19 cellular contexts compared by ENCODE assay signal in the genomic region with DNA sequence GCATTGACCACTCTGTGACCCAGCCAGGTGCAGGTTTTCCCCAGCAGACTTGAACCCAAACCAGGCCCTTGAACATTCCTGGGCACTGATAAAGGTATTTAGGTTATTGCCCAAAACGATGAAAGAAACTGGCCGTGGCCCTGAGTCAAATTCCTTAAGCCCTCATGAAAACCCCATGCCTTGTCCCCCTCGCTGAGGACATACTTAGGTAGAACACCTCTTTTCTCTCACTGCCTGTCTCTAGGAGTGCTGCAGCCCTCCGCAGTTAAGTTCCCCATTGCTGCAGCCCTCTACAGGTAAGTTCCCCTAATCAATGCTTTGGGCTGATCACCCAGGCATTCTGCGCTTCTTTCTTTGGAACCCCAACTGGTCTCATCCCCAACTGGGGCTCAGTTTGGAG.
DNase-seq lines count a peak whose midpoint lies in the region; ATAC-seq and TF ChIP-seq lines count a peak whose summit lies in the region.
"Had no signal": no experiment of that assay in that cellular context is flagged by ENCODE, and none has a peak within 500 bp of the region (broad histone marks: within the 10 kb centered on the region; RNA-seq: fewer than 3 reads in every experiment).

No MANE protein-coding gene starts in this region.

- H3K36me3 ChIP-seq in testis (ENCODE audit: low read depth, missing control alignments) = no peaks in the 10 kb centered on the region
- H3K36me3 ChIP-seq: HAP-1 had no signal

- CTCF ChIA-PET in WTC11 (lab: Charles Lee) = interaction anchor here (0.9 kb wide), 1 partner anchor 114 kb away, joined by 4 read pairs; no protein-coding TSS in a partner anchor
- CTCF ChIA-PET in activated naive CD4-positive, alpha-beta T cell treated with anti-CD3 and anti-CD28 coated beads, Interleukin-2, amount 10 ng/mL, durations not matched to agents 7 days and 5 days (lab: Charles Lee) = no interaction called here

- DNase-seq in activated CD4-positive, alpha-beta T cell treated with anti-CD3 and anti-CD28 coated beads, Interleukin-2, amount 10 ng/mL, durations not matched to agents 24 days and 14 days = peak; percentile 43
- DNase-seq in activated CD4-positive, alpha-beta T cell treated with anti-CD3 and anti-CD28 coated beads, Interleukin-2, amount 50 U/mL, for 4 hours = no peak
- DNase-seq in WTC11 (ENCODE audit: low spot score) = no peak
- DNase-seq in islet precursor cell = peak; percentile 49
- DNase-seq in Right ventricle myocardium superior = no peak
- no peak for DNase-seq in testis
- DNase-seq in activated naive CD4-positive, alpha-beta T cell treated with anti-CD3 and anti-CD28 coated beads, Interleukin-2, amount 10 ng/mL, durations not matched to agents 7 days and 5 days = no peak
- DNase-seq: AML-193; Caco-2; CD4-positive, alpha-beta T cell; GM23248; KBM-7 had no signal

- no peaks in the 10 kb centered on the region for H3K9me3 ChIP-seq in testis
- H3K9me3 ChIP-seq: A549, HAP-1 had no signal

- H3K27me3 Mint-ChIP-seq in activated CD4-positive, alpha-beta T cell treated with anti-CD3 and anti-CD28 coated beads, Interleukin-2, amount 10 ng/mL, durations not matched to agents 24 days and 14 days = peaks cover 3% of the 10 kb centered on the region
- H3K27me3 Mint-ChIP-seq in WTC11 (ENCODE audit: low read depth) = no peaks in the 10 kb centered on the region
- no peaks in the 10 kb centered on the region for H3K27me3 Mint-ChIP-seq in activated naive CD4-positive, alpha-beta T cell treated with anti-CD3 and anti-CD28 coated beads, Interleukin-2, amount 10 ng/mL, durations not matched to agents 7 days and 5 days

- no peak overlapping the region for H3K4me3 Mint-ChIP-seq in activated CD4-positive, alpha-beta T cell treated with anti-CD3 and anti-CD28 coated beads, Interleukin-2, amount 10 ng/mL, durations not matched to agents 24 days and 14 days
- no peak overlapping the region for H3K4me3 Mint-ChIP-seq in WTC11
- no peak overlapping the region for H3K4me3 Mint-ChIP-seq in activated naive CD4-positive, alpha-beta T cell treated with anti-CD3 and anti-CD28 coated beads, Interleukin-2, amount 10 ng/mL, durations not matched to agents 7 days and 5 days
- H3K4me3 Mint-ChIP-seq: CD4-positive, alpha-beta T cell; IgD-negative memory B cell had no signal

- no peak overlapping the region for H3K27ac ChIP-seq in testis
- H3K27ac ChIP-seq: 22Rv1, A549, C4-2B, GM23248, HL-60 had no signal

- H3K27ac Mint-ChIP-seq in activated CD4-positive, alpha-beta T cell treated with anti-CD3 and anti-CD28 coated beads, Interleukin-2, amount 10 ng/mL, durations not matched to agents 24 days and 14 days = no peak overlapping the region
- H3K27ac Mint-ChIP-seq in WTC11 = no peak overlapping the region
- no peak overlapping the region for H3K27ac Mint-ChIP-seq in activated naive CD4-positive, alpha-beta T cell treated with anti-CD3 and anti-CD28 coated beads, Interleukin-2, amount 10 ng/mL, durations not matched to agents 7 days and 5 days
- H3K27ac Mint-ChIP-seq: CD4-positive, alpha-beta T cell; IgD-negative memory B cell had no signal

- no peaks in the 10 kb centered on the region for H3K9me3 Mint-ChIP-seq in activated CD4-positive, alpha-beta T cell treated with anti-CD3 and anti-CD28 coated beads, Interleukin-2, amount 10 ng/mL, durations not matched to agents 24 days and 14 days
- H3K9me3 Mint-ChIP-seq in WTC11 = peaks cover 5% of the 10 kb centered on the region; the same call in 1 of the 2 replicates
- no peaks in the 10 kb centered on the region for H3K9me3 Mint-ChIP-seq in activated naive CD4-positive, alpha-beta T cell treated with anti-CD3 and anti-CD28 coated beads, Interleukin-2, amount 10 ng/mL, durations not matched to agents 7 days and 5 days
- H3K9me3 Mint-ChIP-seq: CD4-positive, alpha-beta T cell had no signal

- H3K36me3 Mint-ChIP-seq in activated CD4-positive, alpha-beta T cell treated with anti-CD3 and anti-CD28 coated beads, Interleukin-2, amount 10 ng/mL, durations not matched to agents 24 days and 14 days (ENCODE audit: low read depth) = no peaks in the 10 kb centered on the region
- H3K36me3 Mint-ChIP-seq in WTC11 = no peaks in the 10 kb centered on the region; the same call in 1 of the 2 replicates
- no peaks in the 10 kb centered on the region for H3K36me3 Mint-ChIP-seq in activated naive CD4-positive, alpha-beta T cell treated with anti-CD3 and anti-CD28 coated beads, Interleukin-2, amount 10 ng/mL, durations not matched to agents 7 days and 5 days
- H3K36me3 Mint-ChIP-seq: IgD-negative memory B cell had no signal

- ATAC-seq in WTC11 = peak; percentile 90
- no peak for ATAC-seq in Right ventricle myocardium superior (ENCODE audit: poor library complexity)
- ATAC-seq: A549, HepG2 had no signal

- no peak overlapping the region for H3K4me3 ChIP-seq in testis
- H3K4me3 ChIP-seq: A549, GM23248, HAP-1 had no signal

- no peaks in the 10 kb centered on the region for H3K4me1 ChIP-seq in testis
- H3K4me1 ChIP-seq: A549, HAP-1 had no signal

- intact Hi-C loops in activated CD4-positive, alpha-beta T cell treated with anti-CD3 and anti-CD28 coated beads, Interleukin-2, amount 10 ng/mL, durations not matched to agents 24 days and 14 days (cut with micrococcal nuclease) = no loop called here
- intact Hi-C loops in Right ventricle myocardium superior (cut with DNase I) = no loop called here
- intact Hi-C loops in testis (cut with DNase I; ENCODE audit: low total_unique reads) = no loop called here

- TF ChIP-seq CTCF in WTC11 (IDR thresholded peaks at IDR 0.05) (no peak), testis (IDR thresholded peaks at IDR 0.05) (no peak)

- TF ChIP-seq POLR2A in testis (IDR thresholded peaks at IDR 0.05) = no peak

- POLR2A ChIA-PET in WTC11 (lab: Charles Lee) = no interaction called here

- H3K27me3 ChIP-seq in testis = no peaks in the 10 kb centered on the region

- 73 to 79% methylated on average over 5 of the region's 5 CpGs for WGBS in testis, 2 donors

- H3K4me1 Mint-ChIP-seq in activated CD4-positive, alpha-beta T cell treated with anti-CD3 and anti-CD28 coated beads, Interleukin-2, amount 10 ng/mL, durations not matched to agents 24 days and 14 days = no peaks in the 10 kb centered on the region
- H3K4me1 Mint-ChIP-seq in WTC11 = peaks cover 32% of the 10 kb centered on the region
- H3K4me1 Mint-ChIP-seq in activated naive CD4-positive, alpha-beta T cell treated with anti-CD3 and anti-CD28 coated beads, Interleukin-2, amount 10 ng/mL, durations not matched to agents 7 days and 5 days = no peaks in the 10 kb centered on the region
- H3K4me1 Mint-ChIP-seq: IgD-negative memory B cell had no signal

TF ChIP-seq in WTC11, 78 proteins besides CTCF, POLR2A, EP300 and RAD21 (continues in another document):
- TF ChIP-seq ZNF138 (CRISPR knock-in tag; conservative IDR thresholded peaks at IDR 0.05) = no peak
- TF ChIP-seq, protein P1, sequence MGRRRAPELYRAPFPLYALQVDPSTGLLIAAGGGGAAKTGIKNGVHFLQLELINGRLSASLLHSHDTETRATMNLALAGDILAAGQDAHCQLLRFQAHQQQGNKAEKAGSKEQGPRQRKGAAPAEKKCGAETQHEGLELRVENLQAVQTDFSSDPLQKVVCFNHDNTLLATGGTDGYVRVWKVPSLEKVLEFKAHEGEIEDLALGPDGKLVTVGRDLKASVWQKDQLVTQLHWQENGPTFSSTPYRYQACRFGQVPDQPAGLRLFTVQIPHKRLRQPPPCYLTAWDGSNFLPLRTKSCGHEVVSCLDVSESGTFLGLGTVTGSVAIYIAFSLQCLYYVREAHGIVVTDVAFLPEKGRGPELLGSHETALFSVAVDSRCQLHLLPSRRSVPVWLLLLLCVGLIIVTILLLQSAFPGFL (CRISPR knock-in tag; IDR thresholded peaks at IDR 0.05; ENCODE audit: borderline replicate concordance) = no peak
- TF ChIP-seq E2F5 (CRISPR knock-in tag; IDR thresholded peaks at IDR 0.05) = no peak
- no peak for TF ChIP-seq ZNF121 (CRISPR knock-in tag; IDR thresholded peaks at IDR 0.05)
- TF ChIP-seq SOX15 (CRISPR knock-in tag; IDR thresholded peaks at IDR 0.05) = no peak
- TF ChIP-seq SMAD3 (CRISPR knock-in tag; IDR thresholded peaks at IDR 0.05; ENCODE audit: borderline replicate concordance) = no peak
- TF ChIP-seq TCF7 (CRISPR knock-in tag; IDR thresholded peaks at IDR 0.05; ENCODE audit: low read depth) = no peak
- TF ChIP-seq NFE2L1 (CRISPR knock-in tag; IDR thresholded peaks at IDR 0.05) = no peak
- no peak for TF ChIP-seq MXD4 (CRISPR knock-in tag; IDR thresholded peaks at IDR 0.05; ENCODE audit: borderline replicate concordance)

Comparison
In these comparisons a context has a peak if more than half of its experiments do, and no peak if none do; other contexts are left out.
1. DNase-seq: peak in activated CD4-positive, alpha-beta T cell treated with anti-CD3 and anti-CD28 coated beads, Interleukin-2, amount 10 ng/mL, durations not matched to agents 24 days and 14 days (single experiment) and islet precursor cell (single experiment); none in activated CD4-positive, alpha-beta T cell treated with anti-CD3 and anti-CD28 coated beads, Interleukin-2, amount 50 U/mL, for 4 hours (0 of 2), WTC11 (single experiment), Right ventricle myocardium superior (single experiment), testis (single experiment) and activated naive CD4-positive, alpha-beta T cell treated with anti-CD3 and anti-CD28 coated beads, Interleukin-2, amount 10 ng/mL, durations not matched to agents 7 days and 5 days (single experiment).